9 cellular contexts compared by ENCODE assay signal in genomic region chr20:38125157-38126056, GRCh38. TPM values are rescaled to one million over a fixed set of nuclear protein-coding genes. Genes with fewer than 3 reads are reported as not detected.
A peak's percentile ranks its signal among the peaks of the same experiment; 100 is the strongest.
DNase-seq lines count a peak whose midpoint lies in the region; ATAC-seq and TF ChIP-seq lines count a peak whose summit lies in the region.
"Had no signal": no experiment of that assay in that cellular context is flagged by ENCODE, and none has a peak within 500 bp of the region (broad histone marks: within the 10 kb centered on the region; RNA-seq: fewer than 3 reads in every experiment).

No MANE protein-coding gene starts in this region.

- no peak overlapping the region for H4K91ac ChIP-seq in neuronal stem cell (ENCODE audit: low read depth, low read length, poor library complexity)

- H2BK12ac ChIP-seq in neuronal stem cell (ENCODE audit: low read length): no peak overlapping the region

- no peak overlapping the region for H3K23ac ChIP-seq in neuronal stem cell (ENCODE audit: low read depth, low read length, poor library complexity)

- H3K4me3 ChIP-seq in esophagus (ENCODE audit: low read depth in 1 of 2, low read length in 2 of 2) (no peak overlapping the region), ovary (no peak overlapping the region), neuronal stem cell (ENCODE audit: low read length in 2 of 2) (no peak overlapping the region)
- H3K4me3 ChIP-seq in effector memory CD4-positive, alpha-beta T cell (ENCODE audit: insufficient read depth, low read depth, low read length, poor library complexity, severe bottlenecking): no peak overlapping the region

- H3K9ac ChIP-seq in neuronal stem cell (ENCODE audit: low read depth, low read length, poor library complexity): no peak overlapping the region

- intact Hi-C loops in ovary (cut with DNase I): no loop called here

- DNase-seq in DMS79 (lab: John Stamatoyannopoulos, UW) (peak; percentile 76), NCI-H69 (lab: John Stamatoyannopoulos, UW) (peak; percentile 93), ovary (peak; percentile 68 to 92 (median 84)), neuronal stem cell (ENCODE audit: low spot score) (no peak)
- no peak for DNase-seq in effector memory CD4-positive, alpha-beta T cell

- no peak overlapping the region for H2BK15ac ChIP-seq in neuronal stem cell (ENCODE audit: low read length)

- H3K36me3 ChIP-seq in esophagus (ENCODE audit: control insufficient read depth in 2 of 2, insufficient read depth in 2 of 2, low read length in 1 of 2) (no peaks in the 10 kb centered on the region), ovary (no peaks in the 10 kb centered on the region), neuronal stem cell (replicated peaks in 1 of 2; ENCODE audit: control insufficient read depth in 2 of 2, insufficient read depth in 2 of 2, low read length in 2 of 2) (no peaks in the 10 kb centered on the region)
- no peaks in the 10 kb centered on the region for H3K36me3 ChIP-seq in effector memory CD4-positive, alpha-beta T cell (ENCODE audit: control insufficient read depth, insufficient read depth, low read length)
- H3K36me3 ChIP-seq: neutrophil had no signal

- no peak overlapping the region for H3K14ac ChIP-seq in neuronal stem cell (ENCODE audit: low read length)

- H2AFZ ChIP-seq in neuronal stem cell (ENCODE audit: low read length): no peak overlapping the region

- ATAC-seq in HG03175 (IDR thresholded peaks at IDR 0.05; ENCODE audit: unreplicated experiment) (no peak), HG03460 (IDR thresholded peaks at IDR 0.05; ENCODE audit: unreplicated experiment) (no peak)

- H3K27ac ChIP-seq in esophagus (ENCODE audit: low read depth in 2 of 2, low read length in 1 of 2) (peak overlapping the region; percentile 31 to 47), ovary (peak overlapping the region in 1 of 2 donors; percentile 42), neuronal stem cell (replicated peaks; ENCODE audit: low read length) (no peak overlapping the region)
- no peak overlapping the region for H3K27ac ChIP-seq in effector memory CD4-positive, alpha-beta T cell (ENCODE audit: insufficient read depth, low read length, poor library complexity, severe bottlenecking)
- H3K27ac ChIP-seq: neutrophil had no signal

- H3K4me2 ChIP-seq in neuronal stem cell (ENCODE audit: insufficient read depth, low read length, poor library complexity, severe bottlenecking): no peak overlapping the region

- H3K4me1 ChIP-seq in esophagus (ENCODE audit: control insufficient read depth in 2 of 2, insufficient read depth in 2 of 2, low read length in 1 of 2) (peaks cover 0 to 9% of the 10 kb centered on the region in 2 donors), ovary (ENCODE audit: insufficient read depth) (peaks cover 17% of the 10 kb centered on the region), neuronal stem cell (ENCODE audit: control insufficient read depth in 2 of 2, insufficient read depth in 1 of 2, low read depth in 1 of 2, low read length in 2 of 2) (peaks cover 0 to 9% of the 10 kb centered on the region in 2 donors)
- no peaks in the 10 kb centered on the region for H3K4me1 ChIP-seq in effector memory CD4-positive, alpha-beta T cell (ENCODE audit: control insufficient read depth, insufficient read depth, low read length, poor library complexity, severe bottlenecking)

- 51 to 52% methylated on average over 18 of the region's 18 CpGs for whole genome bisulfite sequencing in esophagus, 2 donors
- WGBS in ovary, 3 donors: 26 to 33% (median 28%) methylated on average over 18 of the region's 18 CpGs
- no CpG with 5 or more reads among the region's 18 CpGs for WGBS in neuronal stem cell (ENCODE audit: extremely low coverage in 2 of 2, insufficient read length in 2 of 2, insufficient replicate concordance in 1 of 2), 2 donors

- no peaks in the 10 kb centered on the region for H3K79me1 ChIP-seq in neuronal stem cell (ENCODE audit: low read depth, low read length)

- H3K4ac ChIP-seq in neuronal stem cell (ENCODE audit: low read length): no peak overlapping the region

- no peak for TF ChIP-seq POLR2A in ovary (IDR thresholded peaks at IDR 0.05)

- no peaks in the 10 kb centered on the region for H3K9me3 ChIP-seq in esophagus (ENCODE audit: control insufficient read depth in 2 of 2, insufficient read depth in 1 of 2, low read depth in 1 of 2, low read length in 1 of 2)
- H3K9me3 ChIP-seq in ovary: no peaks in the 10 kb centered on the region
- H3K9me3 ChIP-seq in effector memory CD4-positive, alpha-beta T cell (ENCODE audit: control insufficient read depth, low read length): no peaks in the 10 kb centered on the region
- H3K9me3 ChIP-seq in neuronal stem cell (replicated peaks in 1 of 2; ENCODE audit: control insufficient read depth in 2 of 2, insufficient read depth in 1 of 2, low read depth in 1 of 2, low read length in 2 of 2): no peaks in the 10 kb centered on the region
- H3K9me3 ChIP-seq: neutrophil had no signal

- H2BK120ac ChIP-seq in neuronal stem cell (ENCODE audit: low read depth, low read length): no peak overlapping the region

- H2BK5ac ChIP-seq in neuronal stem cell (ENCODE audit: low read length): no peak overlapping the region

- H3K18ac ChIP-seq in neuronal stem cell (ENCODE audit: low read length): no peak overlapping the region

- H2AK5ac ChIP-seq in neuronal stem cell (ENCODE audit: low read depth, low read length): no peak overlapping the region

- no peak for TF ChIP-seq CTCF in ovary (IDR thresholded peaks at IDR 0.05)

- no peak for TF ChIP-seq EP300 in ovary (IDR thresholded peaks at IDR 0.05)

- H4K8ac ChIP-seq in neuronal stem cell (ENCODE audit: low read depth, low read length): no peak overlapping the region

- no peaks in the 10 kb centered on the region for H3K27me3 ChIP-seq in esophagus (ENCODE audit: control insufficient read depth in 1 of 2, insufficient read depth in 2 of 2, low read length in 2 of 2)
- no peaks in the 10 kb centered on the region for H3K27me3 ChIP-seq in ovary
- no peaks in the 10 kb centered on the region for H3K27me3 ChIP-seq in effector memory CD4-positive, alpha-beta T cell (replicated peaks; ENCODE audit: control insufficient read depth, insufficient read depth, low read length, poor library complexity, severe bottlenecking)
- no peaks in the 10 kb centered on the region for H3K27me3 ChIP-seq in neuronal stem cell (ENCODE audit: control insufficient read depth in 3 of 3, insufficient read depth in 3 of 3, low read depth in 1 of 3, low read length in 3 of 3)
- H3K27me3 ChIP-seq: neutrophil had no signal

RNA-seq across cellular contexts. Expression of gene TGM2, which starts 39.7 kb away (rescaled TPM):
- polyA plus RNA-seq in esophagus (1 to 10 TPM; 5.1 to 8.6 TPM), ovary (10 to 100 TPM; 19.8 to 74.6 TPM)
- total RNA-seq in ovary: 100 to 1,000 TPM in 3 of 7 donors, 10 to 100 TPM in 4; 15.0 to 320 (median 52.8) TPM
- polyA plus RNA-seq in neuronal stem cell (2013, experiment 1 of 2): 0.46 TPM
- 0.39 TPM for polyA plus RNA-seq in neuronal stem cell (2013, experiment 2 of 2)

Comparison
In these comparisons a context has a peak if more than half of its experiments do, and no peak if none do; other contexts are left out.
1. DNase-seq: peak in DMS79 (single experiment), NCI-H69 (single experiment) and ovary (5 of 5); none in effector memory CD4-positive, alpha-beta T cell (0 of 3) and neuronal stem cell (single experiment).
2. H3K27ac ChIP-seq: peak in esophagus (2 of 2); none in effector memory CD4-positive, alpha-beta T cell (single experiment) and neuronal stem cell (single experiment).